In genomic region chr15:74614744-74615312, GRCh38 we compare ENCODE assay signal across 8 cellular contexts. TPM values are rescaled to one million over a fixed set of nuclear protein-coding genes. Genes with fewer than 3 reads are reported as not detected.
DNase-seq lines count a peak whose midpoint lies in the region; ATAC-seq and TF ChIP-seq lines count a peak whose summit lies in the region.

No MANE protein-coding gene starts in this region.

- H3K4me1 ChIP-seq in CD8-positive, alpha-beta memory T cell (ENCODE audit: insufficient read depth, low read length): peaks cover 31% of the 10 kb centered on the region
- H3K4me1 ChIP-seq in upper lobe of right lung: peaks cover 28% of the 10 kb centered on the region

- intact Hi-C loops in Right ventricle myocardium superior (cut with DNase I): loop anchor here (5.0 kb wide), 1 partner anchor 73 kb away; the partner anchor contains the start of gene ARID3B
- intact Hi-C loops in posterior cingulate gyrus (cut with DNase I): loop anchor here (1.0 to 5.0 kb wide), 5 partner anchors 17 to 243 kb away; partner anchors contain the start of genes ARID3B and UBL7
- intact Hi-C loops in upper lobe of right lung (cut with DNase I): no loop called here

- H3K9me3 ChIP-seq in CD8-positive, alpha-beta memory T cell (ENCODE audit: low read length): no peaks in the 10 kb centered on the region
- no peaks in the 10 kb centered on the region for H3K9me3 ChIP-seq in SK-N-MC (ENCODE audit: low read depth, low read length)
- H3K9me3 ChIP-seq in upper lobe of right lung: no peaks in the 10 kb centered on the region

- ATAC-seq in activated naive CD4-positive, alpha-beta T cell treated with anti-CD3 and anti-CD28 coated beads, Interleukin-2, amount 50 U/mL, for 72 hours: peak; percentile 64 to 74
- ATAC-seq in Right ventricle myocardium superior (ENCODE audit: poor library complexity): peak; percentile 82
- ATAC-seq in upper lobe of right lung: peak; percentile 80

- DNase-seq in CD8-positive, alpha-beta memory T cell: peak; percentile 94 to 96 (median 95)
- peak; percentile 98 for DNase-seq in GM20000 (ENCODE audit: low spot score)
- DNase-seq in HT1080 (ENCODE audit: low read depth): peak; percentile 62
- DNase-seq in SK-N-MC (ENCODE audit: low read depth, low spot score): no peak
- DNase-seq in activated naive CD4-positive, alpha-beta T cell treated with anti-CD3 and anti-CD28 coated beads, Interleukin-2, amount 50 U/mL, for 72 hours (ENCODE audit: low spot score in 2 of 2): peak; percentile 88 to 90
- peak; percentile 93 for DNase-seq in Right ventricle myocardium superior
- peak; percentile 63 to 97 (median 78) for DNase-seq in posterior cingulate gyrus
- peak; percentile 94 for DNase-seq in upper lobe of right lung

- peak overlapping the region; percentile 95 for H3K4me3 ChIP-seq in CD8-positive, alpha-beta memory T cell (ENCODE audit: low read length)
- H3K4me3 ChIP-seq in SK-N-MC (peak overlapping the region; percentile 89), upper lobe of right lung (peak overlapping the region; percentile 99)

- peaks cover 10% of the 10 kb centered on the region for H3K36me3 ChIP-seq in CD8-positive, alpha-beta memory T cell (ENCODE audit: insufficient read depth, low read length)
- H3K36me3 ChIP-seq in SK-N-MC (ENCODE audit: insufficient read depth, low read length) (peaks cover 5% of the 10 kb centered on the region; the same call in 1 of the 2 replicates), upper lobe of right lung (peaks cover 10% of the 10 kb centered on the region)

- no peaks in the 10 kb centered on the region for H3K9me3 Mint-ChIP-seq in CD8-positive, alpha-beta memory T cell
- no peaks in the 10 kb centered on the region for H3K9me3 Mint-ChIP-seq in activated naive CD4-positive, alpha-beta T cell treated with anti-CD3 and anti-CD28 coated beads, Interleukin-2, amount 50 U/mL, for 72 hours

- no peak for TF ChIP-seq CTCF in GM20000 (IDR thresholded peaks at IDR 0.05; ENCODE audit: extremely low read depth, missing control alignments)
- TF ChIP-seq CTCF in upper lobe of right lung (IDR thresholded peaks at IDR 0.05): no peak

- peak overlapping the region; percentile 93 to 98 (median 94) for H3K4me3 Mint-ChIP-seq in CD8-positive, alpha-beta memory T cell

- H3K4me1 Mint-ChIP-seq in CD8-positive, alpha-beta memory T cell: peaks cover 31 to 43% (median 34%) of the 10 kb centered on the region in 3 donors

- peak overlapping the region; percentile 99 for H3K9ac ChIP-seq in SK-N-MC (ENCODE audit: insufficient read length)

- H3K27me3 ChIP-seq in CD8-positive, alpha-beta memory T cell (ENCODE audit: insufficient read depth, low read length, poor library complexity, severe bottlenecking): no peaks in the 10 kb centered on the region
- H3K27me3 ChIP-seq in upper lobe of right lung: no peaks in the 10 kb centered on the region

- peak overlapping the region; percentile 97 for H3K27ac ChIP-seq in CD8-positive, alpha-beta memory T cell (ENCODE audit: low read depth, low read length)
- H3K27ac ChIP-seq in SK-N-MC: peak overlapping the region; percentile 93
- H3K27ac ChIP-seq in upper lobe of right lung: peak overlapping the region; percentile 98

- CTCF ChIA-PET in CD8-positive, alpha-beta memory T cell (lab: Charles Lee): interaction anchor here (1.0 to 2.8 kb wide), 7 partner anchors 17 to 279 kb away, joined by 3 to 11 read pairs (median 5); no protein-coding TSS in a partner anchor

- POLR2A ChIA-PET in CD8-positive, alpha-beta memory T cell (lab: Charles Lee): interaction anchor here (0.7 to 4.0 kb wide), 10 partner anchors 16 to 837 kb away, joined by 3 to 20 read pairs (median 4); partner anchors contain the start of genes ARID3B, C15orf39, COX5A and SIN3A

- peak overlapping the region; percentile 97 to 99 (median 98) for H3K27ac Mint-ChIP-seq in CD8-positive, alpha-beta memory T cell
- H3K27ac Mint-ChIP-seq in activated naive CD4-positive, alpha-beta T cell treated with anti-CD3 and anti-CD28 coated beads, Interleukin-2, amount 50 U/mL, for 72 hours: peak overlapping the region; percentile 97

- no peaks in the 10 kb centered on the region for H3K27me3 Mint-ChIP-seq in CD8-positive, alpha-beta memory T cell

- H3K36me3 Mint-ChIP-seq in CD8-positive, alpha-beta memory T cell: peaks cover 0 to 32% (median 0%) of the 10 kb centered on the region in 3 donors
- H3K36me3 Mint-ChIP-seq in activated naive CD4-positive, alpha-beta T cell treated with anti-CD3 and anti-CD28 coated beads, Interleukin-2, amount 50 U/mL, for 72 hours: peaks cover 12 to 18% of the 10 kb centered on the region in 2 donors

RNA-seq across cellular contexts. Expression of gene CLK3, which starts 0.8 kb away (rescaled TPM):
- 100 to 1,000 TPM in 1 of 2 experiments, 10 to 100 TPM in 1; 96.8 to 101 TPM for total RNA-seq in CD8-positive, alpha-beta memory T cell
- 84.7 TPM for polyA plus RNA-seq in CD8-positive, alpha-beta memory T cell
- total RNA-seq in HT1080 (2014; rRNA removed; shearing (Covaris generic)): 84.0 and 110 TPM in 2 replicates
- 73.7 and 82.2 TPM in 2 replicates for polyA plus RNA-seq in HT1080 (2015; cell fraction: cytosol; rRNA removed)
- polyA plus RNA-seq in HT1080 (2015; cell fraction: nucleus; rRNA removed): 162 and 169 TPM in 2 replicates
- 100 to 1,000 TPM; 160 to 176 TPM for total RNA-seq in activated naive CD4-positive, alpha-beta T cell treated with anti-CD3 and anti-CD28 coated beads, Interleukin-2, amount 50 U/mL, for 72 hours
- total RNA-seq in Right ventricle myocardium superior (44.0 TPM), upper lobe of right lung (72.9 TPM)
